1 cellular context compared by ENCODE assay signal in genomic region chr17:38341035-38341721, GRCh38.
TF ChIP-seq lines count a peak whose summit lies in the region.

No MANE protein-coding gene starts in this region.

TF ChIP-seq in K562, 482 proteins besides CTCF, POLR2A, EP300 and RAD21 (continued from another document):
- no peak for TF ChIP-seq ARID4B (CRISPR knock-in tag; IDR thresholded peaks at IDR 0.05)
